ENCODE assay signal across 11 cellular contexts in genomic region chr12:3533703-3534386, GRCh38. TPM values are rescaled to one million over a fixed set of nuclear protein-coding genes. Genes with fewer than 3 reads are reported as not detected.
DNase-seq lines count a peak whose midpoint lies in the region; ATAC-seq, FAIRE-seq and TF ChIP-seq lines count a peak whose summit lies in the region.
"Had no signal": no experiment of that assay in that cellular context is flagged by ENCODE, and none has a peak within 500 bp of the region (broad histone marks: within the 10 kb centered on the region; RNA-seq: fewer than 3 reads in every experiment).

No MANE protein-coding gene starts in this region.

- TF ChIP-seq EP300 in HepG2 (IDR thresholded peaks at IDR 0.05; ENCODE audit: low read depth in 2 of 2, low read length in 2 of 2) (no peak), HepG2 (CRISPR knock-in tag; IDR thresholded peaks at IDR 0.05; ENCODE audit: borderline replicate concordance) (no peak)

- no peak for TF ChIP-seq POLR2A in HepG2 (IDR thresholded peaks at IDR 0.05; ENCODE audit: insufficient read depth in 1 of 2, low read depth in 2 of 2, low read length in 2 of 2)

- H3K4me1 ChIP-seq in BLaER1 (peaks cover 15% of the 10 kb centered on the region), HepG2 (ENCODE audit: insufficient read depth, low read length) (no peaks in the 10 kb centered on the region)

- POLR2A ChIA-PET in HepG2 (lab: Yijun Ruan, JAX) = no interaction called here

- peak; percentile 6 for DNase-seq in NCI-H146 treated with DMSO at 0.1 percent for 48 hours (lab: John Stamatoyannopoulos, UW; ENCODE audit: unreplicated experiment)
- DNase-seq in left colon = peak in 1 of 2 donors; percentile 42
- no peak for DNase-seq in T-helper 2 cell
- no peak for DNase-seq in dermis blood vessel endothelial cell
- no peak for DNase-seq in HepG2 (ENCODE audit: low spot score)
- DNase-seq: activated CD4-positive, CD25-positive, alpha-beta regulatory T cell; amniotic stem cell had no signal

- CTCF ChIA-PET in HepG2 (lab: Yijun Ruan, JAX; ENCODE audit: low intra/inter-chr PET ratio, low total read pairs) = no interaction called here

- intact Hi-C loops in left colon (cut with DNase I, micrococcal nuclease) (no loop called here), HepG2 (cut with micrococcal nuclease; ENCODE audit: unreplicated experiment) (no loop called here)

- no peak for FAIRE-seq in HepG2 (lab: Jason Lieb, UNC)
- FAIRE-seq: GM12891 had no signal

- no peak for TF ChIP-seq RAD21 in HepG2 (CRISPR knock-in tag; IDR thresholded peaks at IDR 0.05)

- peaks cover 6% of the 10 kb centered on the region; the same call in 1 of the 2 replicates for H3K9me3 ChIP-seq in BLaER1
- H3K9me3 ChIP-seq in HepG2 (ENCODE audit: low read length) = no peaks in the 10 kb centered on the region

- in situ Hi-C loops in HepG2 (cut with HindIII; ENCODE audit: extremely low pct_ligation_motif_present, low pct_unique_long_range_greater_than_20kb) = no loop called here

- BruUV-seq in HepG2 (replicated peaks; lab: Mats Ljungman, UMichigan) = no TSS peak

- peak overlapping the region; percentile 15; the same call in 1 of the 2 replicates for H3K4me2 ChIP-seq in BLaER1
- H3K4me2 ChIP-seq in HepG2 (ENCODE audit: low read depth, low read length) = no peak overlapping the region

- ATAC-seq in left colon (peak; percentile 62), HepG2 (no peak), GM18498 (IDR thresholded peaks at IDR 0.05; ENCODE audit: unreplicated experiment) (no peak)

- H3K36me3 ChIP-seq in BLaER1 = no peaks in the 10 kb centered on the region
- no peaks in the 10 kb centered on the region for H3K36me3 ChIP-seq in HepG2 (replicated peaks in 1 of 2; ENCODE audit: control insufficient read depth in 1 of 2, insufficient read depth in 2 of 2, low read length in 2 of 2)

- 29% methylated on average over 8 of the region's 8 CpGs for WGBS in HepG2 (ENCODE audit: low lambda C conversion rate)

- H4K20me1 ChIP-seq in BLaER1 = no peaks in the 10 kb centered on the region
- no peaks in the 10 kb centered on the region for H4K20me1 ChIP-seq in HepG2 (ENCODE audit: insufficient read depth, low read length)

- H3K9ac ChIP-seq in BLaER1 (no peak overlapping the region), HepG2 (ENCODE audit: insufficient read depth, low read depth, low read length) (no peak overlapping the region)

- no peak overlapping the region for H3K27ac ChIP-seq in BLaER1
- H3K27ac ChIP-seq in VCaP = peak overlapping the region; percentile 36
- no peak overlapping the region for H3K27ac ChIP-seq in HepG2 (ENCODE audit: extremely low read length, insufficient read depth, low read length)

- H3K27me3 ChIP-seq in BLaER1 (no peaks in the 10 kb centered on the region), HepG2 (ENCODE audit: control insufficient read depth in 1 of 2, insufficient read depth in 2 of 2, low read length in 2 of 2) (peaks cover 0 to 16% of the 10 kb centered on the region in 2 experiments)

- no peaks in the 10 kb centered on the region for H3K79me2 ChIP-seq in HepG2 (ENCODE audit: insufficient read depth, low read length)

- H2AFZ ChIP-seq in HepG2 (ENCODE audit: low read length) = no peak overlapping the region

- H3K4me3 ChIP-seq in BLaER1 (no peak overlapping the region), HepG2 (replicated peaks in 1 of 3; ENCODE audit: insufficient read depth in 1 of 3, low read depth in 2 of 3, low read length in 3 of 3) (no peak overlapping the region)

- TF ChIP-seq CTCF in VCaP (conservative IDR thresholded peaks at IDR 0.05) = peak; percentile 40
- no peak for TF ChIP-seq CTCF in HepG2 (CRISPR knock-in tag; IDR thresholded peaks at IDR 0.05)

TF ChIP-seq in HepG2, 621 proteins besides CTCF, POLR2A, EP300 and RAD21:
- no peak for TF ChIP-seq PHF20 (CRISPR knock-in tag; IDR thresholded peaks at IDR 0.05)
- TF ChIP-seq IRF9 (CRISPR knock-in tag; IDR thresholded peaks at IDR 0.05; ENCODE audit: borderline replicate concordance) = no peak
- no peak for TF ChIP-seq RELA (CRISPR knock-in tag; IDR thresholded peaks at IDR 0.05)
- TF ChIP-seq HNF1B (CRISPR knock-in tag; IDR thresholded peaks at IDR 0.05) = no peak
- TF ChIP-seq MAFG (CRISPR knock-in tag; IDR thresholded peaks at IDR 0.05) = no peak
- TF ChIP-seq ATF2 (CRISPR knock-in tag; IDR thresholded peaks at IDR 0.05) = no peak
- no peak for TF ChIP-seq ZNF564 (CRISPR knock-in tag; IDR thresholded peaks at IDR 0.05)

RNA-seq across cellular contexts. Expression of gene PRMT8, which starts 42.8 kb away (rescaled TPM):
- not detected for total RNA-seq in left colon
- not detected in 2 replicates for total RNA-seq in dermis blood vessel endothelial cell
- not detected in 2 replicates for total RNA-seq in HepG2 (2016; rRNA removed; fragmentation: Illumina TruSeq; extraction: Trizol)
- not detected in 2 replicates for total RNA-seq in HepG2 (2016; cell fraction: cytosol; rRNA removed; fragmentation: Illumina TruSeq; extraction: Trizol; ENCODE audit: low read depth)
- not detected in 2 replicates for total RNA-seq in HepG2 (2016; cell fraction: insoluble cytoplasmic fraction; rRNA removed; fragmentation: Illumina TruSeq; extraction: Trizol)
- total RNA-seq in HepG2 (2016; cell fraction: membrane; rRNA removed; fragmentation: Illumina TruSeq; extraction: Trizol) = not detected in 2 replicates
- total RNA-seq in HepG2 (2016; cell fraction: nucleus; rRNA removed; fragmentation: Illumina TruSeq; extraction: Trizol) = not detected in 2 replicates
- not detected in 2 replicates for polyA plus RNA-seq in HepG2 (2011; rRNA removed)
- not detected in 2 replicates for polyA plus RNA-seq in HepG2 (2011; cell fraction: cytosol; rRNA removed)
- polyA plus RNA-seq in HepG2 (2011; cell fraction: nucleus; rRNA removed) = not detected in 2 replicates
- polyA plus RNA-seq in HepG2 (2012) = not detected in 2 replicates
- not detected in 2 replicates for polyA plus RNA-seq in HepG2 (2016; cell fraction: cytosol; fragmentation: Illumina TruSeq; extraction: Trizol; ENCODE audit: low read depth)
- not detected in 2 replicates for polyA plus RNA-seq in HepG2 (2016; cell fraction: insoluble cytoplasmic fraction; fragmentation: Illumina TruSeq; extraction: Trizol; ENCODE audit: low read depth)
- not detected in 2 replicates for polyA plus RNA-seq in HepG2 (2016; cell fraction: membrane; fragmentation: Illumina TruSeq; extraction: Trizol; ENCODE audit: low read depth)
- polyA plus RNA-seq in HepG2 (2016; cell fraction: nucleus; fragmentation: Illumina TruSeq; extraction: Trizol; ENCODE audit: insufficient read depth, low read depth) = not detected in 2 replicates
- not detected in 2 replicates for polyA minus RNA-seq in HepG2 (2011; rRNA and poly(A)+ RNA removed; ENCODE audit: low replicate concordance)
- polyA minus RNA-seq in HepG2 (2011; cell fraction: cytosol; rRNA and poly(A)+ RNA removed) = not detected in 2 replicates
- not detected in 2 replicates for polyA minus RNA-seq in HepG2 (2011; cell fraction: nucleus; rRNA and poly(A)+ RNA removed)
